Comparison of ENCODE assay signal across 1 cellular context in the genomic region with DNA sequence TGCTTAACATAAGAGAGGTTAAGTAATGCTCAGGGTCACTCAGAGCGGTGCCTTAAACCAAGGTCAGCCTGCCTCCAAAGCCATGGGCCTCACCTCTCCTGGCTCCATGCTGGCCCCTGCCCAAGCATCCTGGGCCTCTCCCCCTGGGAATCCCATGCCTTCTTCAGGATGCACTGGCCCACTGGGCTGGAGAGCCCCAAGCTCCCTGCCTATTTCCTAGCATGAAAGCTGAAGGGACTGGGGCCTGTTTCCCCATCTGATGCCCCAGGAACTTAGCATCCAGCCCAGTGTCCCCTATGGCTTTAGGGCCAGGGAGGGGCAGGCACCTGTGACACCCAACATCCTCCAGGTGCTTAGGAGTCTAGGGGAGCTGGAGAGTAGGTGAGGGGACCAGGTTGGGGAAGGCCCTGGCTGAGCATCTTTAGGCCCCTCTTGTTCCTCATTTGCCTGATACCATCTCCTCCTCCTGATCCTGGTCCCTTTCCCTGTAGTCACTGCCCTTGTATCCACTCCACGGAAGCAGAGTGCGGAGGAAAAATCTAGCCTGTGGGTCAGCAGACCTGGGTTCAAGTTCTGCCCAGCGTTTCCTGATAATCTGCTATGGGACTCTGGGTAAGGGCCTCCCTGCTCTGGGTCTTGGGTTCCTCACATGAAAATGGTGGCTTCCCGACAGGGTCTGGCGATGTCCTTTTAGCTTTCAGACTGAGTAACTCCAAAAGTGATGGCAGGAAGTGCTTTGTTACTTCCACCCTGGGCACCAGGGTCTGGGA.
TF ChIP-seq lines count a peak whose summit lies in the region.

No MANE protein-coding gene starts in this region.

TF ChIP-seq in A549, 52 proteins besides CTCF, POLR2A, EP300 and RAD21 (continued from another document):
- TF ChIP-seq CHD2 (IDR thresholded peaks at IDR 0.05; ENCODE audit: low read length, partially characterized antibody), result no peak
- no peak for TF ChIP-seq NR3C1 (IDR thresholded peaks at IDR 0.05)
